8 cellular contexts compared by ENCODE assay signal in genomic region chr1:51535006-51535592, GRCh38. TPM values are rescaled to one million over a fixed set of nuclear protein-coding genes. Genes with fewer than 3 reads are reported as not detected.
A peak's percentile ranks its signal among the peaks of the same experiment; 100 is the strongest.
DNase-seq lines count a peak whose midpoint lies in the region; ATAC-seq and TF ChIP-seq lines count a peak whose summit lies in the region.

No MANE protein-coding gene starts in this region.

- TF ChIP-seq CTCF in AG04450 (IDR thresholded peaks at IDR 0.05; ENCODE audit: low read depth, low read length), result peak; percentile 87
- peak; percentile 92 for TF ChIP-seq CTCF in GM10248 (IDR thresholded peaks at IDR 0.05; ENCODE audit: control extremely low read depth, extremely low read depth, low read depth, missing control alignments)
- peak; percentile 32 to 69 (median 64) for TF ChIP-seq CTCF in esophagus squamous epithelium (IDR thresholded peaks at IDR 0.05)

- POLR2A ChIA-PET in AG04450 (lab: Yijun Ruan, JAX), result interaction anchor here (1.0 kb wide), 1 partner anchor 17 kb away, joined by 3 read pairs; the partner anchor contains the start of gene EPS15
- POLR2A ChIA-PET in GM10248 (lab: Yijun Ruan, JAX), result no interaction called here
- POLR2A ChIA-PET in activated CD4-positive, alpha-beta T cell treated with anti-CD3 and anti-CD28 coated beads, Interleukin-2, amount 10 ng/mL, durations not matched to agents 7 days and 5 days (lab: Charles Lee), result no interaction called here
- POLR2A ChIA-PET in naive thymus-derived CD8-positive, alpha-beta T cell (lab: Charles Lee), result no interaction called here

- peaks cover 11% of the 10 kb centered on the region for H3K4me1 Mint-ChIP-seq in activated CD4-positive, alpha-beta T cell treated with anti-CD3 and anti-CD28 coated beads, Interleukin-2, amount 10 ng/mL, durations not matched to agents 7 days and 5 days
- peaks cover 0 to 9% (median 5%) of the 10 kb centered on the region in 4 donors for H3K4me1 Mint-ChIP-seq in naive thymus-derived CD8-positive, alpha-beta T cell

- H3K27me3 ChIP-seq in AG04450 (ENCODE audit: control insufficient read depth, insufficient read depth, low read length) (no peaks in the 10 kb centered on the region), esophagus squamous epithelium (no peaks in the 10 kb centered on the region)

- no peaks in the 10 kb centered on the region for H3K36me3 ChIP-seq in esophagus squamous epithelium

- H3K27ac Mint-ChIP-seq in activated CD4-positive, alpha-beta T cell treated with anti-CD3 and anti-CD28 coated beads, Interleukin-2, amount 10 ng/mL, durations not matched to agents 7 days and 5 days, result no peak overlapping the region
- peak overlapping the region in 6 of 10 donors; percentile 11 to 69 (median 49) for H3K27ac Mint-ChIP-seq in naive thymus-derived CD8-positive, alpha-beta T cell

- WGBS in esophagus squamous epithelium, 2 donors, result 11 to 13% methylated on average over 3 of the region's 3 CpGs

- no peak overlapping the region for H3K4me3 ChIP-seq in AG04450 (ENCODE audit: low read depth, low read length)
- H3K4me3 ChIP-seq in esophagus squamous epithelium, result no peak overlapping the region

- no peak overlapping the region for H3K4me3 Mint-ChIP-seq in activated CD4-positive, alpha-beta T cell treated with anti-CD3 and anti-CD28 coated beads, Interleukin-2, amount 10 ng/mL, durations not matched to agents 7 days and 5 days
- no peak overlapping the region for H3K4me3 Mint-ChIP-seq in naive thymus-derived CD8-positive, alpha-beta T cell

- DNase-seq in AG04450 (ENCODE audit: low read depth, low spot score) (peak; percentile 29), GM10248 (ENCODE audit: extremely low spot score) (no peak), NCI-H146 treated with DMSO at 0.1 percent for 48 hours (lab: John Stamatoyannopoulos, UW; ENCODE audit: unreplicated experiment) (peak; percentile 9), esophagus squamous epithelium (lab: John Stamatoyannopoulos, UW) (no peak), T1000 (lab: John Stamatoyannopoulos, UW) (no peak)
- peak; percentile 46 for DNase-seq in activated CD4-positive, alpha-beta T cell treated with anti-CD3 and anti-CD28 coated beads, Interleukin-2, amount 10 ng/mL, durations not matched to agents 7 days and 5 days
- DNase-seq in naive thymus-derived CD8-positive, alpha-beta T cell, result peak in 7 of 10 donors; percentile 6 to 64 (median 30)

- H3K9me3 Mint-ChIP-seq in activated CD4-positive, alpha-beta T cell treated with anti-CD3 and anti-CD28 coated beads, Interleukin-2, amount 10 ng/mL, durations not matched to agents 7 days and 5 days, result no peaks in the 10 kb centered on the region
- no peaks in the 10 kb centered on the region for H3K9me3 Mint-ChIP-seq in naive thymus-derived CD8-positive, alpha-beta T cell

- CTCF ChIA-PET in AG04450 (lab: Charles Lee), result interaction anchor here (0.5 to 3.2 kb wide), 42 partner anchors 10 to 784 kb away, joined by 3 to 29 read pairs (median 4); partner anchors contain the start of gene EPS15
- CTCF ChIA-PET in GM10248 (lab: Yijun Ruan, JAX), result interaction anchor here (0.7 to 3.6 kb wide), 10 partner anchors 9 to 162 kb away, joined by 3 to 22 read pairs (median 5); partner anchors contain the start of gene EPS15
- CTCF ChIA-PET in activated CD4-positive, alpha-beta T cell treated with anti-CD3 and anti-CD28 coated beads, Interleukin-2, amount 10 ng/mL, durations not matched to agents 7 days and 5 days (lab: Charles Lee), result interaction anchor here (0.6 to 1.5 kb wide), 3 partner anchors 14 to 57 kb away, joined by 3 to 4 read pairs (median 3); no protein-coding TSS in a partner anchor

- no peak for ATAC-seq in naive thymus-derived CD8-positive, alpha-beta T cell
- no peak for ATAC-seq in HG03469 (IDR thresholded peaks at IDR 0.05; ENCODE audit: unreplicated experiment)

- H3K36me3 Mint-ChIP-seq in activated CD4-positive, alpha-beta T cell treated with anti-CD3 and anti-CD28 coated beads, Interleukin-2, amount 10 ng/mL, durations not matched to agents 7 days and 5 days (ENCODE audit: low read depth), result no peaks in the 10 kb centered on the region
- H3K36me3 Mint-ChIP-seq in naive thymus-derived CD8-positive, alpha-beta T cell, result no peaks in the 10 kb centered on the region

- H3K4me1 ChIP-seq in esophagus squamous epithelium, result peaks cover 0 to 7% (median 0%) of the 10 kb centered on the region in 3 donors

- intact Hi-C loops in esophagus squamous epithelium (cut with DNase I), result no loop called here

- no peaks in the 10 kb centered on the region for H3K27me3 Mint-ChIP-seq in activated CD4-positive, alpha-beta T cell treated with anti-CD3 and anti-CD28 coated beads, Interleukin-2, amount 10 ng/mL, durations not matched to agents 7 days and 5 days
- H3K27me3 Mint-ChIP-seq in naive thymus-derived CD8-positive, alpha-beta T cell, result no peaks in the 10 kb centered on the region

- H3K9me3 ChIP-seq in AG04450 (ENCODE audit: control insufficient read depth, insufficient read depth, low read length) (peaks cover 3% of the 10 kb centered on the region), esophagus squamous epithelium (no peaks in the 10 kb centered on the region)

- no peak for TF ChIP-seq POLR2A in esophagus squamous epithelium (IDR thresholded peaks at IDR 0.05)

- H3K27ac ChIP-seq in AG04450 (ENCODE audit: low read depth, low read length), result no peak overlapping the region
- no peak overlapping the region for H3K27ac ChIP-seq in esophagus squamous epithelium

RNA-seq across cellular contexts. Expression of gene EPS15, which starts 16.0 kb away (rescaled TPM):
- 40.9 and 55.4 TPM in 2 replicates for polyA plus RNA-seq in AG04450 (2011; rRNA removed)
- 28.6 and 56.6 TPM in 2 replicates for polyA minus RNA-seq in AG04450 (2011; rRNA and poly(A)+ RNA removed)
- total RNA-seq in activated CD4-positive, alpha-beta T cell treated with anti-CD3 and anti-CD28 coated beads, Interleukin-2, amount 10 ng/mL, durations not matched to agents 7 days and 5 days, result 10 to 100 TPM; 53.9 to 58.8 TPM
- total RNA-seq in esophagus squamous epithelium, result 10 to 100 TPM; 24.8 to 86.8 (median 46.8) TPM
- total RNA-seq in naive thymus-derived CD8-positive, alpha-beta T cell, result 10 to 100 TPM; 48.8 to 53.8 TPM
- polyA plus RNA-seq in naive thymus-derived CD8-positive, alpha-beta T cell, result 10 to 100 TPM; 29.5 to 41.1 (median 30.0) TPM

Comparison
In these comparisons a context has a peak if more than half of its experiments do, and no peak if none do; other contexts are left out.
1. DNase-seq: peak in AG04450 (single experiment), NCI-H146 treated with DMSO at 0.1 percent for 48 hours (single experiment), activated CD4-positive, alpha-beta T cell treated with anti-CD3 and anti-CD28 coated beads, Interleukin-2, amount 10 ng/mL, durations not matched to agents 7 days and 5 days (single experiment) and naive thymus-derived CD8-positive, alpha-beta T cell (7 of 10); none in GM10248 (single experiment), esophagus squamous epithelium (single experiment) and T1000 (single experiment).
2. Peak in every context shown above with its lines, with median percentiles within 50 percentile points of each other: CTCF ChIP-seq.